In genomic region chr5:32228816-32229215, GRCh38 we compare ENCODE assay signal across 20 cellular contexts.
"Had no signal": no experiment of that assay in that cellular context is flagged by ENCODE, and none has a peak within 500 bp of the region (broad histone marks: within the 10 kb centered on the region; RNA-seq: fewer than 3 reads in every experiment).

No MANE protein-coding gene starts in this region.

- H3K27me3 Mint-ChIP-seq: activated CD4-positive, alpha-beta memory T cell treated with anti-CD3 and anti-CD28 coated beads, Interleukin-2, amount 10 ng/mL, durations not matched to agents 7 days and 5 days; activated naive CD8-positive, alpha-beta T cell treated with anti-CD3 and anti-CD28 coated beads, Interleukin-2, amount 10 ng/mL, durations not matched to agents 7 days and 5 days; activated T-helper 17 cell treated with anti-CD3 and anti-CD28 coated beads, Interleukin-2, amount 50 U/mL, for 72 hours; naive B cell; type B pancreatic cell had no signal

- FAIRE-seq: keratinocyte had no signal

- H3K9me3 ChIP-seq: lower lobe of right lung, prostate gland, right atrium auricular region, vagina had no signal

- H3K27me3 ChIP-seq: right atrium auricular region, vagina had no signal

- DNase-seq: activated CD4-positive, alpha-beta memory T cell treated with anti-CD3 and anti-CD28 coated beads, Interleukin-2, amount 10 ng/mL, durations not matched to agents 7 days and 5 days; activated CD4-positive, alpha-beta T cell treated with anti-CD3 and anti-CD28 coated beads for 4 hours; activated CD4-positive, CD25-positive, alpha-beta regulatory T cell; activated naive CD8-positive, alpha-beta T cell treated with anti-CD3 and anti-CD28 coated beads, Interleukin-2, amount 10 ng/mL, durations not matched to agents 7 days and 5 days; amygdala; cerebellar nuclear complex; foreskin fibroblast; lower lobe of right lung; naive B cell; stimulated activated CD4-positive, alpha-beta T cell treated with anti-CD3 and anti-CD28 coated beads, Interleukin-12 subunit alpha, Interleukin-12 subunit beta, amount 100 ng/mL, for 4 hours; stimulated activated CD4-positive, alpha-beta T cell treated with anti-CD3 and anti-CD28 coated beads, Interleukin-4, amount 100 ng/mL, for 4 hours; T1000 had no signal

- H3K4me1 Mint-ChIP-seq: activated T-helper 17 cell treated with anti-CD3 and anti-CD28 coated beads, Interleukin-2, amount 50 U/mL, for 72 hours had no signal

- H3K36me3 ChIP-seq: prostate gland, vagina had no signal

- H3K27ac ChIP-seq: coronary artery, lower lobe of right lung, right atrium auricular region, vagina had no signal

- ATAC-seq: activated T-helper 17 cell treated with anti-CD3 and anti-CD28 coated beads, Interleukin-2, amount 50 U/mL, for 72 hours; lower lobe of right lung had no signal

- H3K4me3 ChIP-seq: coronary artery, lower lobe of right lung, prostate gland, right atrium auricular region, vagina had no signal

- H3K27ac Mint-ChIP-seq: activated CD4-positive, alpha-beta memory T cell treated with anti-CD3 and anti-CD28 coated beads, Interleukin-2, amount 10 ng/mL, durations not matched to agents 7 days and 5 days; activated naive CD8-positive, alpha-beta T cell treated with anti-CD3 and anti-CD28 coated beads, Interleukin-2, amount 10 ng/mL, durations not matched to agents 7 days and 5 days; activated T-helper 17 cell treated with anti-CD3 and anti-CD28 coated beads, Interleukin-2, amount 50 U/mL, for 72 hours; T-helper 1 cell treated with Interleukin-12 subunit alpha and Interleukin-12 subunit beta and Interleukin-4 antibody, amounts not matched to agents 30 μg/mL and 1 μg/mL, for 36 hours; type B pancreatic cell had no signal

- H3K4me3 Mint-ChIP-seq: activated CD4-positive, alpha-beta memory T cell treated with anti-CD3 and anti-CD28 coated beads, Interleukin-2, amount 10 ng/mL, durations not matched to agents 7 days and 5 days; activated naive CD8-positive, alpha-beta T cell treated with anti-CD3 and anti-CD28 coated beads, Interleukin-2, amount 10 ng/mL, durations not matched to agents 7 days and 5 days; activated T-helper 17 cell treated with anti-CD3 and anti-CD28 coated beads, Interleukin-2, amount 50 U/mL, for 72 hours; T-helper 1 cell treated with Interleukin-12 subunit alpha and Interleukin-12 subunit beta and Interleukin-4 antibody, amounts not matched to agents 30 μg/mL and 1 μg/mL, for 36 hours; type B pancreatic cell had no signal

- H3K9me3 Mint-ChIP-seq: activated CD4-positive, alpha-beta memory T cell treated with anti-CD3 and anti-CD28 coated beads, Interleukin-2, amount 10 ng/mL, durations not matched to agents 7 days and 5 days; activated naive CD8-positive, alpha-beta T cell treated with anti-CD3 and anti-CD28 coated beads, Interleukin-2, amount 10 ng/mL, durations not matched to agents 7 days and 5 days; activated T-helper 17 cell treated with anti-CD3 and anti-CD28 coated beads, Interleukin-2, amount 50 U/mL, for 72 hours; naive B cell; T-helper 1 cell treated with Interleukin-12 subunit alpha and Interleukin-12 subunit beta and Interleukin-4 antibody, amounts not matched to agents 30 μg/mL and 1 μg/mL, for 36 hours; type B pancreatic cell had no signal
